In the genomic region with DNA sequence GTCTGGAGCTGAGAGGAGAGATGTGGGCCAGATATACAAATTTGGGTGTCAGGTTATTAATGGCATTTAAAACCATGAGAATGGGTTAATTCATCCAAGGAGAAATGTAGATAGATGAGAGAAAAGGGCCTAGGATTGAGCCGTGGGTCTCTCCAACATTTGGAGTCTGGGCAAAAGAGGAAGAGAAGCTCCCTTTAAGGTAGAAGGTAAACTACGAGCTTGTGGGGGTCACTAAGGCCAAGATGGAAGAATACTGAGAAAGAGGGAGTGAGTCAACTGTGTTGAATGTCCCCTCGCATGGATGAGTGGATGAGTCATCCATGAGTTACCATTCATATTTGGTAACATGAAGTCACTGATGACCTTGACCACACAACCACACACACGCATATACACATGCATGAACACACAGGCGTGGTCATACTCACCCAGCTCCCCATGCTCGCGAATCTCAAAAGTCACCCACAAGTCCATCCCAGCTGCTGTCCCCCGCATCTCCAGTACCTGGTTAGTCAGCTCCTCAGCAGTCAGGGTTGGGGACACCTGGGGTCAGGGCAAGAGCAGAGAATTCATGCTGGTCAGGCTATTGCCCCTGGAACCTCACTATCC, we compare ENCODE assay signal across 10 cellular contexts. TPM values are rescaled to one million over a fixed set of nuclear protein-coding genes. Genes with fewer than 3 reads are reported as not detected.
A peak's percentile ranks its signal among the peaks of the same experiment; 100 is the strongest.
DNase-seq lines count a peak whose midpoint lies in the region; ATAC-seq and TF ChIP-seq lines count a peak whose summit lies in the region.
"Had no signal": no experiment of that assay in that cellular context is flagged by ENCODE, and none has a peak within 500 bp of the region (broad histone marks: within the 10 kb centered on the region; RNA-seq: fewer than 3 reads in every experiment).

No MANE protein-coding gene starts in this region.

- H3K27me3 ChIP-seq in fibroblast of lung (ENCODE audit: control insufficient read depth, insufficient read depth, low read length), result no peaks in the 10 kb centered on the region

- H3K4me3 ChIP-seq in fibroblast of lung (replicated peaks in 1 of 4; ENCODE audit: control extremely low read depth in 1 of 4, insufficient read depth in 1 of 4, low read depth in 3 of 4, low read length in 4 of 4), result no peak overlapping the region

- no peaks in the 10 kb centered on the region for H3K79me2 ChIP-seq in fibroblast of lung (ENCODE audit: control insufficient read depth, insufficient read depth, low read length)

- no peaks in the 10 kb centered on the region for H3K9me3 ChIP-seq in fibroblast of lung (ENCODE audit: control insufficient read depth, insufficient read depth, low read depth, low read length)

- no peak overlapping the region for H3K4me2 ChIP-seq in fibroblast of lung (ENCODE audit: extremely low read depth, insufficient read depth, low read length)

- peaks cover 7% of the 10 kb centered on the region for H3K4me1 ChIP-seq in fibroblast of lung (ENCODE audit: control insufficient read depth, extremely low read depth, insufficient read depth, low read length)

- TF ChIP-seq CTCF in fibroblast of lung (conservative IDR thresholded peaks at IDR 0.05 in 1 of 2, IDR thresholded peaks at IDR 0.05 in 1 of 2; ENCODE audit: low read depth in 1 of 2, low read length in 2 of 2), result no peak

- peaks cover 3% of the 10 kb centered on the region for H3K36me3 ChIP-seq in fibroblast of lung (ENCODE audit: control insufficient read depth, insufficient read depth, low read length)

- peak overlapping the region; percentile 60 for H3K27ac ChIP-seq in fibroblast of lung (ENCODE audit: insufficient read depth, low read length)
- H3K27ac ChIP-seq: VCaP had no signal

- no peak overlapping the region for H3K9ac ChIP-seq in fibroblast of lung (ENCODE audit: insufficient read depth, low read length)

- H2AFZ ChIP-seq in fibroblast of lung (ENCODE audit: low read length), result no peak overlapping the region

- no peaks in the 10 kb centered on the region for H4K20me1 ChIP-seq in fibroblast of lung (ENCODE audit: control insufficient read depth, extremely low read depth, insufficient read depth, low read length)

- ATAC-seq in GM21447 (IDR thresholded peaks at IDR 0.05; ENCODE audit: unreplicated experiment), result peak; percentile 62

- peak; percentile 83 for DNase-seq in AG20443 (ENCODE audit: low spot score)
- DNase-seq in M059J (ENCODE audit: low read depth), result peak; percentile 95
- DNase-seq in fibroblast of lung (ENCODE audit: low read depth in 2 of 2), result peak; percentile 93 to 95
- DNase-seq in OCI-M2 (lab: John Stamatoyannopoulos, UW; ENCODE audit: unreplicated experiment), result no peak
- DNase-seq in activated gamma-delta T cell treated with Interleukin-2 at 50 U/mL for 16 hours, result no peak
- no peak for DNase-seq in HT-29 (ENCODE audit: low spot score)
- no peak for DNase-seq in hypothalamus (lab: John Stamatoyannopoulos, UW)
- DNase-seq: occipital lobe had no signal

RNA-seq across cellular contexts. Expression of a gene that starts 6.8 kb away (rescaled TPM):
- total RNA-seq in M059J (2014; rRNA removed; shearing (Covaris generic)), result 11.0 and 18.5 TPM in 2 replicates
- total RNA-seq in fibroblast of lung, result 15.4 and 25.6 TPM in 2 replicates
- polyA plus RNA-seq in fibroblast of lung, result 13.5 and 19.1 TPM in 2 replicates
- 18.9 and 21.1 TPM in 2 replicates for polyA plus RNA-seq in fibroblast of lung (2012)
- polyA minus RNA-seq in fibroblast of lung (ENCODE audit: low replicate concordance), result 17.7 and 18.3 TPM in 2 replicates
- 24.3 and 30.6 TPM in 2 replicates for total RNA-seq in HT-29 (2014; rRNA removed; shearing (Covaris generic))

RNA-seq across cellular contexts. Expression of a gene that starts 21.2 kb away (rescaled TPM):
- 8.3 and 9.0 TPM in 2 replicates for total RNA-seq in M059J (2014; rRNA removed; shearing (Covaris generic))
- 2.6 and 3.0 TPM in 2 replicates for total RNA-seq in fibroblast of lung
- polyA plus RNA-seq in fibroblast of lung, result 3.7 and 4.0 TPM in 2 replicates
- polyA plus RNA-seq in fibroblast of lung (2012), result 2.4 and 3.0 TPM in 2 replicates
- 1.0 and 3.5 TPM in 2 replicates for polyA minus RNA-seq in fibroblast of lung (ENCODE audit: low replicate concordance)
- total RNA-seq in HT-29 (2014; rRNA removed; shearing (Covaris generic)), result 26.6 and 27.2 TPM in 2 replicates

RNA-seq across cellular contexts. Expression of a gene that starts 21.4 kb away (rescaled TPM):
- 78.2 and 88.4 TPM in 2 replicates for total RNA-seq in M059J (2014; rRNA removed; shearing (Covaris generic))
- 45.7 and 56.8 TPM in 2 replicates for total RNA-seq in fibroblast of lung
- 67.9 and 69.6 TPM in 2 replicates for polyA plus RNA-seq in fibroblast of lung
- polyA plus RNA-seq in fibroblast of lung (2012), result 44.2 and 46.9 TPM in 2 replicates
- polyA minus RNA-seq in fibroblast of lung (ENCODE audit: low replicate concordance), result 90.6 and 135 TPM in 2 replicates
- total RNA-seq in HT-29 (2014; rRNA removed; shearing (Covaris generic)), result 69.8 and 84.9 TPM in 2 replicates

RNA-seq across cellular contexts. Expression of a gene that starts 24.0 kb away (rescaled TPM):
- 2.5 and 5.5 TPM in 2 replicates for total RNA-seq in M059J (2014; rRNA removed; shearing (Covaris generic))
- 2.6 and 3.8 TPM in 2 replicates for total RNA-seq in fibroblast of lung
- polyA plus RNA-seq in fibroblast of lung, result 2.5 and 2.9 TPM in 2 replicates
- polyA plus RNA-seq in fibroblast of lung (2012), result 5.2 and 6.8 TPM in 2 replicates
- 11.4 and 25.4 TPM in 2 replicates for polyA minus RNA-seq in fibroblast of lung (ENCODE audit: low replicate concordance)
- 0.21 and 0.38 TPM in 2 replicates for total RNA-seq in HT-29 (2014; rRNA removed; shearing (Covaris generic))

RNA-seq across cellular contexts. Expression of a gene that starts 39.2 kb away (rescaled TPM):
- 32.8 and 77.0 TPM in 2 replicates for total RNA-seq in M059J (2014; rRNA removed; shearing (Covaris generic))
- 17.2 and 21.1 TPM in 2 replicates for total RNA-seq in fibroblast of lung
- 30.9 and 59.5 TPM in 2 replicates for polyA plus RNA-seq in fibroblast of lung
- 41.4 and 57.3 TPM in 2 replicates for polyA plus RNA-seq in fibroblast of lung (2012)
- 127 and 180 TPM in 2 replicates for polyA minus RNA-seq in fibroblast of lung (ENCODE audit: low replicate concordance)
- total RNA-seq in HT-29 (2014; rRNA removed; shearing (Covaris generic)), result 52.1 and 74.7 TPM in 2 replicates

Comparison
In these comparisons a context has a peak if more than half of its experiments do, and no peak if none do; other contexts are left out.
1. DNase-seq: peak in AG20443 (single experiment), M059J (single experiment) and fibroblast of lung (2 of 2); none in OCI-M2 (single experiment), activated gamma-delta T cell treated with Interleukin-2 at 50 U/mL for 16 hours (single experiment), HT-29 (single experiment) and hypothalamus (0 of 51).